ENCODE assay signal across 8 cellular contexts in genomic region chr12:56634837-56635538, GRCh38. TPM values are rescaled to one million over a fixed set of nuclear protein-coding genes. Genes with fewer than 3 reads are reported as not detected.
DNase-seq lines count a peak whose midpoint lies in the region; ATAC-seq and TF ChIP-seq lines count a peak whose summit lies in the region.

No MANE protein-coding gene starts in this region.

- peak; percentile 53 for DNase-seq in CD1c-positive myeloid dendritic cell (ENCODE audit: extremely low spot score)
- peak; percentile 88 for DNase-seq in Karpas-422
- DNase-seq in Peyer's patch = peak; percentile 77 to 92 (median 92)
- DNase-seq in activated T-helper 9 cell treated with anti-CD3 and anti-CD28 coated beads, Interleukin-2, amount 50 U/mL, for 16 hours (ENCODE audit: low read depth) = peak; percentile 50
- peak; percentile 85 for DNase-seq in fibroblast of mammary gland (ENCODE audit: low read depth)
- DNase-seq in naive B cell = peak; percentile 74
- no peak for DNase-seq in thoracic aorta (ENCODE audit: low spot score)

- peak overlapping the region; percentile 91 to 99 (median 99) for H3K27ac Mint-ChIP-seq in naive B cell

- no peaks in the 10 kb centered on the region for H3K9me3 Mint-ChIP-seq in naive B cell

- H3K27me3 ChIP-seq in Karpas-422 (ENCODE audit: low read length) (no peaks in the 10 kb centered on the region), Peyer's patch (no peaks in the 10 kb centered on the region), thoracic aorta (replicated peaks; ENCODE audit: insufficient read depth) (no peaks in the 10 kb centered on the region)

- peak overlapping the region; percentile 75 for H3K9ac ChIP-seq in Karpas-422 (ENCODE audit: low read length)

- no peaks in the 10 kb centered on the region for H3K9me2 ChIP-seq in Karpas-422 (replicated peaks; ENCODE audit: insufficient read depth, low read length)

- peaks cover 57 to 84% (median 66%) of the 10 kb centered on the region in 3 donors for H3K4me1 Mint-ChIP-seq in naive B cell

- no peaks in the 10 kb centered on the region for H3K27me3 Mint-ChIP-seq in naive B cell

- peaks cover 23% of the 10 kb centered on the region for H3K36me3 ChIP-seq in Karpas-422 (ENCODE audit: insufficient read depth, low read length)
- peaks cover 0 to 26% (median 0%) of the 10 kb centered on the region in 3 donors for H3K36me3 ChIP-seq in Peyer's patch
- peaks cover 22% of the 10 kb centered on the region for H3K36me3 ChIP-seq in thoracic aorta

- peak overlapping the region; percentile 64 for H3K27ac ChIP-seq in Karpas-422 (ENCODE audit: low read length)
- H3K27ac ChIP-seq in Peyer's patch = peak overlapping the region; percentile 92 to 99 (median 96)
- peak overlapping the region; percentile 87 to 88 for H3K27ac ChIP-seq in thoracic aorta

- peak overlapping the region; percentile 79 for H3K4me2 ChIP-seq in Karpas-422 (ENCODE audit: low read depth, low read length, poor library complexity, severe bottlenecking)

- peak in 5 of 6 experiments; percentile 14 to 61 (median 59) for TF ChIP-seq CTCF in Peyer's patch (IDR thresholded peaks at IDR 0.05)
- peak; percentile 60 for TF ChIP-seq CTCF in fibroblast of mammary gland (conservative IDR thresholded peaks at IDR 0.05; ENCODE audit: control insufficient read depth, insufficient read depth, low read depth, low read length)
- peak; percentile 14 for TF ChIP-seq CTCF in thoracic aorta (IDR thresholded peaks at IDR 0.05)

- 0 out of 2 replicates have a peak, but pooled peaks cover 4% of the 10 kb centered on the region for H4K20me1 ChIP-seq in Karpas-422 (ENCODE audit: insufficient read depth, low read depth, low read length)

- peak overlapping the region; percentile 74 for H3K4me3 ChIP-seq in Karpas-422 (ENCODE audit: low read length)
- H3K4me3 ChIP-seq in Peyer's patch = peak overlapping the region; percentile 75 to 93 (median 79)
- peak overlapping the region; percentile 83 for H3K4me3 ChIP-seq in fibroblast of mammary gland (ENCODE audit: control insufficient read depth, low read depth, low read length)
- peak overlapping the region; percentile 81 for H3K4me3 ChIP-seq in thoracic aorta

- peaks cover 11% of the 10 kb centered on the region in 2 donors for H3K36me3 Mint-ChIP-seq in naive B cell

- ATAC-seq in GM19395 (IDR thresholded peaks at IDR 0.05; ENCODE audit: unreplicated experiment) (peak; percentile 30), naive B cell (ENCODE audit: low read depth in 2 of 2) (peak; percentile 32 to 40), thoracic aorta (ENCODE audit: insufficient number of reproducible peaks, low FRiP score, low read depth) (no peak)

- TF ChIP-seq POLR2A in Peyer's patch (IDR thresholded peaks at IDR 0.05) = peak; percentile 89 to 92

- H3K4me1 ChIP-seq in Karpas-422 (ENCODE audit: low read length) (peaks cover 68% of the 10 kb centered on the region), Peyer's patch (peaks cover 7 to 53% (median 33%) of the 10 kb centered on the region in 4 donors), thoracic aorta (ENCODE audit: control insufficient read depth in 1 of 2, low read depth in 2 of 2) (peaks cover 42 to 46% of the 10 kb centered on the region in 2 donors)

- peaks cover under 1% of the 10 kb centered on the region for H3K79me2 ChIP-seq in Karpas-422 (ENCODE audit: low read length)

- peak overlapping the region; percentile 86 to 99 (median 94) for H3K4me3 Mint-ChIP-seq in naive B cell

- peak overlapping the region; percentile 58; the same call in 1 of the 2 replicates for H2AFZ ChIP-seq in Karpas-422 (ENCODE audit: low read length)

- H3K9me3 ChIP-seq in Karpas-422 (ENCODE audit: low read length) (no peaks in the 10 kb centered on the region), Peyer's patch (no peaks in the 10 kb centered on the region), thoracic aorta (no peaks in the 10 kb centered on the region)

RNA-seq across cellular contexts. Expression of gene BAZ2A, which starts 4.9 kb away (rescaled TPM):
- 43.1 and 48.7 TPM in 2 replicates for total RNA-seq in Karpas-422 (2014; rRNA removed; shearing (Covaris generic); ENCODE audit: low replicate concordance)
- total RNA-seq in Peyer's patch (100 to 1,000 TPM in 3 of 4 donors, 10 to 100 TPM in 1; 98.2 to 259 (median 141) TPM), thoracic aorta (100 to 1,000 TPM in 1 of 2 donors, 10 to 100 TPM in 1; 84.5 to 172 TPM)
- 10 to 100 TPM; 17.3 to 56.0 (median 33.5) TPM for polyA plus RNA-seq in naive B cell (ENCODE audit: low read depth in 6 of 6)

RNA-seq across cellular contexts. Expression of gene ATP5F1B, which starts 10.8 kb away (rescaled TPM):
- 520 and 674 TPM in 2 replicates for total RNA-seq in Karpas-422 (2014; rRNA removed; shearing (Covaris generic); ENCODE audit: low replicate concordance)
- 100 to 1,000 TPM; 333 to 768 (median 688) TPM for total RNA-seq in Peyer's patch
- polyA plus RNA-seq in naive B cell (ENCODE audit: low read depth in 6 of 6) = 1,000 to 10,000 TPM in 1 of 6 donors, 100 to 1,000 TPM in 5; 711 to 1,110 (median 809) TPM
- 100 to 1,000 TPM; 198 to 226 TPM for total RNA-seq in thoracic aorta

RNA-seq across cellular contexts. Expression of gene PTGES3, which starts 53.1 kb away (rescaled TPM):
- 49.4 and 126 TPM in 2 replicates for total RNA-seq in Karpas-422 (2014; rRNA removed; shearing (Covaris generic); ENCODE audit: low replicate concordance)
- 10 to 100 TPM; 50.6 to 95.7 (median 67.3) TPM for total RNA-seq in Peyer's patch
- 100 to 1,000 TPM; 176 to 270 (median 203) TPM for polyA plus RNA-seq in naive B cell (ENCODE audit: low read depth in 6 of 6)
- total RNA-seq in thoracic aorta = 10 to 100 TPM; 70.4 to 97.6 TPM
